In genomic region chr2:206915136-206915535, GRCh38 we compare ENCODE assay signal across 8 cellular contexts. TPM values are rescaled to one million over a fixed set of nuclear protein-coding genes. Genes with fewer than 3 reads are reported as not detected.
DNase-seq lines count a peak whose midpoint lies in the region; ATAC-seq and TF ChIP-seq lines count a peak whose summit lies in the region.

No MANE protein-coding gene starts in this region.

- H4K20me1 ChIP-seq in SK-N-SH (ENCODE audit: insufficient read depth), result no peaks in the 10 kb centered on the region

- no peaks in the 10 kb centered on the region for H3K27me3 ChIP-seq in SK-N-SH (ENCODE audit: insufficient read depth)
- no peaks in the 10 kb centered on the region for H3K27me3 ChIP-seq in CD4-positive, alpha-beta T cell (ENCODE audit: control insufficient read depth, insufficient read depth, low read length)

- no peak overlapping the region for H3K4me3 ChIP-seq in SK-N-SH (ENCODE audit: low read depth in 2 of 2, low read length in 1 of 2)

- no peak overlapping the region for H3K9ac ChIP-seq in SK-N-SH

- intact Hi-C loops in CD4-positive, alpha-beta T cell (cut with DNase I, micrococcal nuclease), result no loop called here

- POLR2A ChIA-PET in SK-N-SH (lab: Yijun Ruan, JAX), result no interaction called here
- POLR2A ChIA-PET in CD4-positive, alpha-beta T cell (lab: Charles Lee), result no interaction called here

- no peaks in the 10 kb centered on the region for H3K9me2 ChIP-seq in SK-N-SH

- no peak for TF ChIP-seq RAD21 in SK-N-SH (IDR thresholded peaks at IDR 0.05; ENCODE audit: low read length)

- 0% methylated on average over 1 of the region's 1 CpG for WGBS in SK-N-SH (ENCODE audit: low lambda C conversion rate)

- no peak for TF ChIP-seq CTCF in SK-N-SH (IDR thresholded peaks at IDR 0.05)
- TF ChIP-seq CTCF in CD4-positive, alpha-beta T cell (IDR thresholded peaks at IDR 0.05), result no peak

- H3K9me3 ChIP-seq in SK-N-SH, result no peaks in the 10 kb centered on the region
- H3K9me3 ChIP-seq in CD4-positive, alpha-beta T cell (ENCODE audit: control insufficient read depth, low read length), result no peaks in the 10 kb centered on the region

- no peaks in the 10 kb centered on the region for H3K4me1 ChIP-seq in SK-N-SH (ENCODE audit: control insufficient read depth in 1 of 2, insufficient read depth in 2 of 2, low read depth in 1 of 2, low read length in 1 of 2)

- H3K79me2 ChIP-seq in SK-N-SH (ENCODE audit: insufficient read depth), result no peaks in the 10 kb centered on the region

- DNase-seq in EH (ENCODE audit: low read depth), result peak; percentile 78
- DNase-seq in SK-N-SH, result no peak
- DNase-seq in kidney glomerular epithelial cell (lab: John Stamatoyannopoulos, UW), result peak; percentile 94
- no peak for DNase-seq in LoVo (ENCODE audit: low spot score)
- DNase-seq in CD4-positive, alpha-beta T cell, result no peak

- H3K9me3 Mint-ChIP-seq in CD4-positive, alpha-beta T cell, result peaks cover 2% of the 10 kb centered on the region

- no peak overlapping the region for H2AFZ ChIP-seq in SK-N-SH (ENCODE audit: low read depth)

- no peaks in the 10 kb centered on the region for H3K4me1 Mint-ChIP-seq in CD4-positive, alpha-beta T cell (ENCODE audit: low read depth)

- H3K4me2 ChIP-seq in SK-N-SH, result no peak overlapping the region

- no peak for TF ChIP-seq EP300 in SK-N-SH (IDR thresholded peaks at IDR 0.05; ENCODE audit: borderline replicate concordance in 1 of 2, low read depth in 1 of 2, low read length in 1 of 2)

- CTCF ChIA-PET in SK-N-SH (lab: Yijun Ruan, JAX), result interaction anchor here (1.2 kb wide), 1 partner anchor 12 kb away, joined by 3 read pairs; no protein-coding TSS in a partner anchor
- CTCF ChIA-PET in CD4-positive, alpha-beta T cell (lab: Charles Lee), result no interaction called here

- no peak overlapping the region for H3K4me3 Mint-ChIP-seq in CD4-positive, alpha-beta T cell

- peak; percentile 53 for ATAC-seq in HG02588 (IDR thresholded peaks at IDR 0.05; ENCODE audit: unreplicated experiment)
- no peak for ATAC-seq in GM19023 (IDR thresholded peaks at IDR 0.05; ENCODE audit: unreplicated experiment)
- no peak for ATAC-seq in HG02571 (IDR thresholded peaks at IDR 0.05; ENCODE audit: unreplicated experiment)
- ATAC-seq in CD4-positive, alpha-beta T cell (ENCODE audit: poor library complexity), result no peak

- no peak overlapping the region for H3K27ac ChIP-seq in SK-N-SH (ENCODE audit: low read depth in 2 of 2, low read length in 1 of 2)
- no peak overlapping the region for H3K27ac ChIP-seq in CD4-positive, alpha-beta T cell (ENCODE audit: low read depth, low read length)

- no peaks in the 10 kb centered on the region for H3K36me3 ChIP-seq in SK-N-SH (replicated peaks in 1 of 2; ENCODE audit: control insufficient read depth in 1 of 2, insufficient read depth in 2 of 2, low read length in 1 of 2)

- no peak overlapping the region for H3K27ac Mint-ChIP-seq in CD4-positive, alpha-beta T cell

- no peaks in the 10 kb centered on the region for H3K27me3 Mint-ChIP-seq in CD4-positive, alpha-beta T cell

- no peaks in the 10 kb centered on the region for H3F3A ChIP-seq in SK-N-SH (replicated peaks; ENCODE audit: insufficient read depth)

- H3K36me3 Mint-ChIP-seq in CD4-positive, alpha-beta T cell (ENCODE audit: low read depth), result no peaks in the 10 kb centered on the region

TF ChIP-seq in SK-N-SH, 30 proteins besides CTCF, POLR2A, EP300 and RAD21:
- TF ChIP-seq MXI1 (IDR thresholded peaks at IDR 0.05; ENCODE audit: low read depth, low read length) (no peak), IRF3 (IDR thresholded peaks at IDR 0.05; ENCODE audit: low read depth, low read length) (no peak), YY1 (IDR thresholded peaks at IDR 0.05; ENCODE audit: low read depth) (no peak), USF1 (IDR thresholded peaks at IDR 0.05; ENCODE audit: borderline replicate concordance, low read depth) (no peak), EZH2phosphoT487 (IDR thresholded peaks at IDR 0.05; ENCODE audit: borderline replicate concordance, low read depth) (no peak), TCF12 (IDR thresholded peaks at IDR 0.05) (peak; percentile 28; the same call in 1 of the 2 replicates), MAX (IDR thresholded peaks at IDR 0.05; ENCODE audit: low read depth) (no peak)
TF ChIP-seq in SK-N-SH: peak in this region for 1.

RNA-seq across cellular contexts. Expression of gene CPO, which starts 24.2 kb away (rescaled TPM):
- polyA plus RNA-seq in SK-N-SH (2012; rRNA removed), result not detected in 2 replicates
- polyA plus RNA-seq in SK-N-SH (2012; cell fraction: cytosol; rRNA removed), result not detected in 2 replicates
- polyA plus RNA-seq in SK-N-SH (2012; cell fraction: nucleus; rRNA removed), result 0.07 TPM in 1 of 2 replicates, not detected in the other
- total RNA-seq in CD4-positive, alpha-beta T cell, result not detected

Comparison
In these comparisons a context has a peak if more than half of its experiments do, and no peak if none do; other contexts are left out.
1. DNase-seq: peak in EH (single experiment) and kidney glomerular epithelial cell (single experiment); none in SK-N-SH (single experiment), LoVo (single experiment) and CD4-positive, alpha-beta T cell (0 of 10).